In the genomic region with DNA sequence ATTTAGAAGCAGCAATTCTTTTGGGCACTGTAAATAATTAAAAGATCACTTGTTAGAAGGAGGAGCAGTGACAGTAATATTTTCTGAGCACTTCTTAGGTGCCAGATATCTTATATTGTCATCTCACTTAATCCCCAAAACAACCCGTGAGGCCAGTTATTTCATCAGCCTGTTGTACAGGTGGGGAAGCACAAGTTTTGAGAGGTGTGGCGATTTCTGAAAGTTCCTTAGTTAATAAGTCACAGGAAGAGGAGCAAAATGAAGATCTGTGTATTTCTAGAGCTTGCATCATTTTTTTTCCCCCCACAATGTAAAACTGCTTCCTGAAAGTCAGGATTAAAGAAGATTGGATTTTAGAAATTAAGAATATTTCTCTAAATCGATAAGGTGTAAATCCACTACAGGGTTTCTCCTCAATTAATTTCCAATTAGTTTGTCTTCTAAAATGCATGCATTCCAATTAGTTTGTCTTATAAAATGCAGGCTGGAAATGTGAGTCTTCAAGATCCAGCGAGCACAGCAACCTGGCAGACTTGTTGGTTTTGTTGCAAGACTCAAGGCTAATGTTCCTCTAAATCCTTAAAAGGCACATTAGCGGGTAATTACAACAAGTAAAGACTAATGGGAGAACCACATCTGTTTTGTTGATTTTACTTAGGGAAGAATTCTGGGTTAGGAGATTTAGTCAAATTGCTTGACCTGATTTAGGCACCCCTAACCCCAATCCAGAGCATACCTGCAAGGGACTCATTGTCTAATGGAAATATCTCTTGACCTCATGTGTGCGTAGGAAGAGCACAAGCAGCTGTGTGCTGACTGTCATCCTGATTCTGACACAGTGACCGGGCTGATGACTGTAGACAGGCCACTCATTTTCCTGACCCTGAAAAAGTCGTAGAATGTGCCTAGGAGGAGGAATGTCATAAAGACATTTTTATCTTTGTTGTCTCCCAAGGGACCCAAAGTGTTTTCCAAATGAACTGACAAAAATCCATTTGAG, we compare ENCODE assay signal across 16 cellular contexts.
DNase-seq lines count a peak whose midpoint lies in the region; ATAC-seq, FAIRE-seq and TF ChIP-seq lines count a peak whose summit lies in the region.
"Had no signal": no experiment of that assay in that cellular context is flagged by ENCODE, and none has a peak within 500 bp of the region (broad histone marks: within the 10 kb centered on the region; RNA-seq: fewer than 3 reads in every experiment).

No MANE protein-coding gene starts in this region.

- TF ChIP-seq CTCF in mucosa of descending colon (IDR thresholded peaks at IDR 0.05) (no peak), foreskin fibroblast (IDR thresholded peaks at IDR 0.05; ENCODE audit: low read depth, low read length) (no peak), GM13976 (IDR thresholded peaks at IDR 0.05; ENCODE audit: borderline replicate concordance, control extremely low read depth, extremely low read depth, insufficient read depth, missing control alignments) (no peak), ascending aorta (IDR thresholded peaks at IDR 0.05) (no peak)

- DNase-seq in GM18507 (ENCODE audit: extremely low spot score, insufficient read length, low read depth), result no peak
- DNase-seq in LoVo (ENCODE audit: low spot score), result peak; percentile 84
- peak; percentile 33 for DNase-seq in kidney tubule cell (ENCODE audit: low spot score)
- DNase-seq in mucosa of descending colon, result no peak
- no peak for DNase-seq in foreskin fibroblast
- DNase-seq in GM13976 (ENCODE audit: low spot score), result no peak
- no peak for DNase-seq in ascending aorta (ENCODE audit: low spot score in 2 of 2)
- DNase-seq: activated CD4-positive, CD25-positive, alpha-beta regulatory T cell; activated gamma-delta T cell treated with Interleukin-2 at 50 U/mL for 16 hours; endodermal cell; GF-D8; NCI-H1105 treated with DMSO at 0.1 percent for 48 hours; NCI-H2171 treated with DMSO at 0.1 percent for 48 hours; sigmoid colon had no signal

- H3K4me1 ChIP-seq in mucosa of descending colon (ENCODE audit: low read depth), result no peaks in the 10 kb centered on the region
- peaks cover 0 to 2% of the 10 kb centered on the region in 2 donors for H3K4me1 ChIP-seq in ascending aorta

- in situ Hi-C loops in GM13976 (cut with MboI; ENCODE audit: low sequenced_read_pairs, unreplicated experiment), result no loop called here

- H3K27me3 ChIP-seq in ascending aorta, result no peaks in the 10 kb centered on the region
- H3K27me3 ChIP-seq: sigmoid colon had no signal

- ATAC-seq in GM21529 (IDR thresholded peaks at IDR 0.05; ENCODE audit: unreplicated experiment) (peak; percentile 44), mucosa of descending colon (no peak)

- FAIRE-seq in GM18507 (lab: Jason Lieb, UNC), result peak; percentile 68

- intact Hi-C loops in mucosa of descending colon (cut with DNase I, micrococcal nuclease), result no loop called here
- intact Hi-C loops in ascending aorta (cut with DNase I), result no loop called here

- H3K4me3 ChIP-seq in mucosa of descending colon (no peak overlapping the region), foreskin fibroblast (ENCODE audit: low read depth in 1 of 2, low read length in 2 of 2) (no peak overlapping the region), ascending aorta (no peak overlapping the region)
- H3K4me3 ChIP-seq: sigmoid colon had no signal

- no peaks in the 10 kb centered on the region for H3K9me3 ChIP-seq in mucosa of descending colon
- no peaks in the 10 kb centered on the region for H3K9me3 ChIP-seq in ascending aorta
- H3K9me3 ChIP-seq: sigmoid colon had no signal

- H3K36me3 ChIP-seq in mucosa of descending colon (ENCODE audit: low read depth), result no peaks in the 10 kb centered on the region
- no peaks in the 10 kb centered on the region for H3K36me3 ChIP-seq in ascending aorta
- H3K36me3 ChIP-seq: sigmoid colon had no signal

- no peak overlapping the region for H3K27ac ChIP-seq in ascending aorta
- H3K27ac ChIP-seq: RWPE1, sigmoid colon had no signal

Comparison
In these comparisons a context has a peak if more than half of its experiments do, and no peak if none do; other contexts are left out.
1. DNase-seq: peak in LoVo (single experiment) and kidney tubule cell (single experiment); none in GM18507 (single experiment), mucosa of descending colon (0 of 3), foreskin fibroblast (0 of 2), GM13976 (single experiment) and ascending aorta (0 of 2).